In the genomic region with DNA sequence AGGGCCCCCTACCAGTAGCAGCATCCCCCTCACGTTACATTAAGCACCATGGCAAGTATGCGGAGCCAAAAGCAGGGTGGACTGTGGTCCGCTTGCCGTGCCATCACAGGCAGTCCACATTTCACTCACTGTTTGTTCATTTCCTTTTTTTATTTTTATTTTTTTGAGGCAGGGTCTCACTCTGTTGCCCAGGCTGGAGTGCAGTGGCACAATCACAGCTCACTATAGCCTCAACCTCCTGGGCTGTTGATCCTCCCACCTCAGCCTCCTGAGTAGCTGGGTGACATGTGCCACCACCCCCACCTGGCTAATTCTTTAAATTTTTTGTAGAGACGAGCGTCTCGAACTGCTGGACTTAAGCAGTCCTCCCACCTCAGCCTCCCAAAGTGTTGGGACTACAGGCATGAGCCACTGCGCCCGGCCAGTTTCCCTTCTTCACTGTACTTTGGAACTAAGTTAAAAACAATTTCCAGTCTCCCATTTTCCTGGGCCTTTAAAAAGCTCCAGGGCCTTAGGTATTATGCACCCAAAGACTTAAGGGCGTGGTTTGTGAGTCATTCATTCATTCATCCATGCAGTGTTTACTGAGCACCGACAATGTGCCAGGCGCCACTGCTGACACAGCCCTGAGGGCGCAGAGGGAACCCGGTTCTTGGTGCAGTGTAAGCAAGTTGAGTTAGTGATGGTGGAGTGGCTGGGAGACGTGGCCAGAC, we compare ENCODE assay signal across 1 cellular context.
TF ChIP-seq lines count a peak whose summit lies in the region.

No MANE protein-coding gene starts in this region.

TF ChIP-seq in H1, 55 proteins besides CTCF, POLR2A, EP300 and RAD21:
- TF ChIP-seq CHD7 (IDR thresholded peaks at IDR 0.05; ENCODE audit: insufficient replicate concordance, low read length) (no peak), ATF2 (IDR thresholded peaks at IDR 0.05; ENCODE audit: low read length) (no peak), SUZ12 (IDR thresholded peaks at IDR 0.05; ENCODE audit: low read length) (no peak), FOSL1 (IDR thresholded peaks at IDR 0.05; ENCODE audit: insufficient read depth, low read depth, low read length) (no peak), NRF1 (IDR thresholded peaks at IDR 0.05; ENCODE audit: low read depth, low read length) (no peak), BACH1 (IDR thresholded peaks at IDR 0.05; ENCODE audit: low read length) (no peak), SRF (IDR thresholded peaks at IDR 0.05; ENCODE audit: low read depth, low read length) (no peak), ATF3 (IDR thresholded peaks at IDR 0.05; ENCODE audit: insufficient read depth, low read depth, low read length) (no peak), BCL11A (IDR thresholded peaks at IDR 0.05; ENCODE audit: low read depth in 2 of 2, low read length in 2 of 2) (no peak), GTF2F1 (IDR thresholded peaks at IDR 0.05; ENCODE audit: borderline replicate concordance, low read depth, low read length) (no peak), HDAC6 (IDR thresholded peaks at IDR 0.05; ENCODE audit: low read depth, low read length) (no peak), KDM1A (IDR thresholded peaks at IDR 0.05; ENCODE audit: borderline replicate concordance, low read length) (no peak), SP2 (IDR thresholded peaks at IDR 0.05; ENCODE audit: low read length) (no peak), YY1 (IDR thresholded peaks at IDR 0.05; ENCODE audit: low read depth, low read length) (no peak)
- TF ChIP-seq, protein P1, sequence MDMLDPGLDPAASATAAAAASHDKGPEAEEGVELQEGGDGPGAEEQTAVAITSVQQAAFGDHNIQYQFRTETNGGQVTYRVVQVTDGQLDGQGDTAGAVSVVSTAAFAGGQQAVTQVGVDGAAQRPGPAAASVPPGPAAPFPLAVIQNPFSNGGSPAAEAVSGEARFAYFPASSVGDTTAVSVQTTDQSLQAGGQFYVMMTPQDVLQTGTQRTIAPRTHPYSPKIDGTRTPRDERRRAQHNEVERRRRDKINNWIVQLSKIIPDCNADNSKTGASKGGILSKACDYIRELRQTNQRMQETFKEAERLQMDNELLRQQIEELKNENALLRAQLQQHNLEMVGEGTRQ (IDR thresholded peaks at IDR 0.05; ENCODE audit: low read length), result no peak
